12 cellular contexts compared by ENCODE assay signal in the genomic region with DNA sequence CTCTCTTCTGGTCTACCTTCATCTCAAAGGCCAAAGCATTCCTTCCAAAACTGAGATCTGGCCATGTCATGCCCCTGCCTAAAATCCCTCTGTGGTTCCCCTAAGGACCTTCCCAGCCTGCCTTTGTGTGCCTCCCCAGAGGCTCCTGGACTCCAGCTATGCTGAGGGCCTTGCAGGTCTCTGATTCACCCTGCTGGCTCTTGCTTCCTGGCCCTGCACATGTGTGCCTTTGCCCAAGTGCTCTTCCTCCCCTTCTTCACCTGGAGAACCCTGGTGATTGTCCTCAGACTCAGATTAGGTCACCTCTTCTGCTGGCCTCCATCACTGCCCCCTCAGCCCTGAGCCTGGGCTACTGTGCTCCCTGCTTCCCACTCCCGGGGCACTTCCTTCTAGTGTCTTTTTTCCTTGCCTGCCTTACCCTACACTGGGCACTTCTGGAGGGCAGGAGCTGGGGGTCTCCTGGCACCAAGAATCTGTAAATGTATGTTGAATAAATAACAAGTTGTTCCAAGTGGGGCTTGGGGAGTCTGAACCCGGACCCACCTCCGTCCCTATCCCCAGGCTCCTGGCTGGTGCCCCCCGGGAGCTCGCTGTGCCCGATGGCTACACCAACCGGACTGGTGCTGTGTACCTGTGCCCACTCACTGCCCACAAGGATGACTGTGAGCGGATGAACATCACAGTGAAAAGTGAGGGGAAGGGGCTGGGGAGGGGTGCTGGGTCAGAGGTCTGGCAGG. TPM values are rescaled to one million over a fixed set of nuclear protein-coding genes. Genes with fewer than 3 reads are reported as not detected.
DNase-seq lines count a peak whose midpoint lies in the region; ATAC-seq and TF ChIP-seq lines count a peak whose summit lies in the region.
"Had no signal": no experiment of that assay in that cellular context is flagged by ENCODE, and none has a peak within 500 bp of the region (broad histone marks: within the 10 kb centered on the region; RNA-seq: fewer than 3 reads in every experiment).

No MANE protein-coding gene starts in this region.

- H3K9me3 ChIP-seq in Panc1 (ENCODE audit: control insufficient read depth, insufficient read depth, low read depth, low read length) = no peaks in the 10 kb centered on the region
- no peaks in the 10 kb centered on the region for H3K9me3 ChIP-seq in esophagus (ENCODE audit: control insufficient read depth in 2 of 2, insufficient read depth in 1 of 2, low read depth in 1 of 2, low read length in 1 of 2)
- no peaks in the 10 kb centered on the region for H3K9me3 ChIP-seq in psoas muscle
- H3K9me3 ChIP-seq: BLaER1 had no signal

- H3K27me3 ChIP-seq in ACC112 (ENCODE audit: insufficient read depth, low read length) = no peaks in the 10 kb centered on the region
- H3K27me3 ChIP-seq in Panc1 (ENCODE audit: control insufficient read depth, insufficient read depth, low read length) = no peaks in the 10 kb centered on the region
- no peaks in the 10 kb centered on the region for H3K27me3 ChIP-seq in esophagus (ENCODE audit: control insufficient read depth in 1 of 2, insufficient read depth in 2 of 2, low read length in 2 of 2)
- no peaks in the 10 kb centered on the region for H3K27me3 ChIP-seq in psoas muscle (ENCODE audit: insufficient read depth in 3 of 3, low read length in 2 of 3)

- WGBS in esophagus, 2 donors = 83 to 93% methylated on average over 8 of the region's 8 CpGs
- 94 to 98% (median 95%) methylated on average over 8 of the region's 8 CpGs for WGBS in psoas muscle, 3 donors

- H3K4me1 ChIP-seq in ACC112 (ENCODE audit: control insufficient read depth, insufficient read depth, low read length, unreplicated experiment) (peaks cover 84% of the 10 kb centered on the region), Panc1 (ENCODE audit: control insufficient read depth, insufficient read depth, low read length) (peaks cover 80% of the 10 kb centered on the region), esophagus (ENCODE audit: control insufficient read depth in 2 of 2, insufficient read depth in 2 of 2, low read length in 1 of 2) (peaks cover 21 to 40% of the 10 kb centered on the region in 2 donors), psoas muscle (peaks cover 93% of the 10 kb centered on the region)

- H2AFZ ChIP-seq in ACC112 (ENCODE audit: low read length, unreplicated experiment) = no peak overlapping the region

- DNase-seq in Panc1 (ENCODE audit: low read depth, low spot score) (no peak), psoas muscle (no peak)
- no peak for DNase-seq in stimulated activated naive CD4-positive, alpha-beta T cell treated with Interleukin-2 at 50 U/mL for 16 hours (lab: John Stamatoyannopoulos, UW)
- no peak for DNase-seq in activated CD4-positive, CD25-positive, alpha-beta regulatory T cell (lab: John Stamatoyannopoulos, UW)
- DNase-seq: KBM-7, NCI-H524 treated with DMSO at 0.1 percent for 48 hours, retina had no signal

- peaks cover 23% of the 10 kb centered on the region for H3K36me3 ChIP-seq in ACC112 (ENCODE audit: insufficient read depth, low read length)
- peaks cover 14% of the 10 kb centered on the region for H3K36me3 ChIP-seq in Panc1 (ENCODE audit: control insufficient read depth, insufficient read depth, low read length)
- peaks cover 5 to 7% of the 10 kb centered on the region in 2 donors for H3K36me3 ChIP-seq in esophagus (ENCODE audit: control insufficient read depth in 2 of 2, insufficient read depth in 2 of 2, low read length in 1 of 2)
- H3K36me3 ChIP-seq in psoas muscle (ENCODE audit: insufficient read depth in 1 of 2, low read depth in 1 of 2) = peaks cover 0 to 5% of the 10 kb centered on the region in 2 donors
- H3K36me3 ChIP-seq: BLaER1 had no signal

- CTCF ChIA-PET in Panc1 (lab: Charles Lee) = interaction anchor here (0.5 to 1.1 kb wide), 2 partner anchors 16 to 649 kb away, joined by 3 to 5 read pairs; partner anchors contain the start of gene PHB1

- H3K4me3 ChIP-seq in ACC112 (ENCODE audit: low read depth, low read length) (no peak overlapping the region), Panc1 (ENCODE audit: low read depth in 2 of 2, low read length in 2 of 2) (peak overlapping the region in 1 of 2 experiments; percentile 17; a peak in 2 of 4 replicates), esophagus (ENCODE audit: low read depth in 1 of 2, low read length in 2 of 2) (no peak overlapping the region), psoas muscle (no peak overlapping the region)
- H3K4me3 ChIP-seq: BLaER1 had no signal

- in situ Hi-C loops in Panc1 (cut with HindIII; ENCODE audit: low pct_unique_long_range_greater_than_20kb, low sequenced_read_pairs) = no loop called here

- ATAC-seq in Panc1 = peak; percentile 17
- ATAC-seq in psoas muscle = no peak
- ATAC-seq in GM18870 (IDR thresholded peaks at IDR 0.05; ENCODE audit: unreplicated experiment) = no peak
- ATAC-seq in HG02763 (IDR thresholded peaks at IDR 0.05; ENCODE audit: unreplicated experiment) = no peak

- POLR2A ChIA-PET in Panc1 (lab: Charles Lee) = no interaction called here

- peaks cover 77% of the 10 kb centered on the region for H3K79me2 ChIP-seq in ACC112 (ENCODE audit: control insufficient read depth, insufficient read depth, low read length, unreplicated experiment)

- intact Hi-C loops in Panc1 (cut with micrococcal nuclease; ENCODE audit: unreplicated experiment) (no loop called here), psoas muscle (cut with DNase I) (no loop called here)

- BruUV-seq in Panc1 (replicated peaks; lab: Mats Ljungman, UMichigan) = no TSS peak

- TF ChIP-seq CTCF in Panc1 (IDR thresholded peaks at IDR 0.05) (no peak), psoas muscle (IDR thresholded peaks at IDR 0.05) (no peak)

- H3K27ac ChIP-seq in ACC112 (ENCODE audit: low read depth, low read length) (peak overlapping the region; percentile 98), Panc1 (ENCODE audit: low read length) (peak overlapping the region; percentile 99), esophagus (ENCODE audit: low read depth in 2 of 2, low read length in 1 of 2) (peak overlapping the region; percentile 82 to 91), psoas muscle (peak overlapping the region; percentile 92)
- H3K27ac ChIP-seq: BLaER1 had no signal

RNA-seq across cellular contexts. Expression of gene ITGA3, which starts 7.8 kb away (rescaled TPM):
- total RNA-seq in Panc1 (2021; ENCODE audit: unreplicated experiment) (439 TPM), psoas muscle (10 to 100 TPM in 3 of 4 donors, 1 to 10 TPM in 1; 7.8 to 21.9 (median 15.0) TPM)
- polyA plus RNA-seq in Panc1 (2012; ENCODE audit: insufficient read length) = 291 TPM
- polyA plus RNA-seq in esophagus (10 to 100 TPM; 38.3 to 41.8 TPM), psoas muscle (10 to 100 TPM in 1 of 3 donors, 1 to 10 TPM in 2; 4.9 to 21.5 (median 5.6) TPM)

RNA-seq across cellular contexts. Expression of gene PDK2, which starts 31.5 kb away (rescaled TPM):
- total RNA-seq in Panc1 (2021; ENCODE audit: unreplicated experiment) (46.0 TPM), psoas muscle (100 to 1,000 TPM in 2 of 4 donors, 10 to 100 TPM in 2; 79.3 to 213 (median 110) TPM)
- polyA plus RNA-seq in Panc1 (2012; ENCODE audit: insufficient read length) = 79.3 TPM
- polyA plus RNA-seq in esophagus (10 to 100 TPM; 12.1 to 13.5 TPM), psoas muscle (10 to 100 TPM; 50.3 to 99.4 (median 55.2) TPM)

Comparison
In these comparisons a context has a peak if more than half of its experiments do, and no peak if none do; other contexts are left out.
1. RNA of gene ITGA3, which starts 7.8 kb away (total RNA-seq): 439 TPM in Panc1 (single experiment); 7.8 to 21.9 TPM in psoas muscle; every median in the first group is over 10 times any median in the second.
2. Peak in every context shown above with its lines, with median percentiles within 50 percentile points of each other: H3K27ac ChIP-seq.